18 cellular contexts compared by ENCODE assay signal in genomic region chr4:184103755-184104367, GRCh38.
DNase-seq lines count a peak whose midpoint lies in the region; ATAC-seq, FAIRE-seq and TF ChIP-seq lines count a peak whose summit lies in the region.
"Had no signal": no experiment of that assay in that cellular context is flagged by ENCODE, and none has a peak within 500 bp of the region (broad histone marks: within the 10 kb centered on the region; RNA-seq: fewer than 3 reads in every experiment).

No MANE protein-coding gene starts in this region.

- no peaks in the 10 kb centered on the region for H3K4me1 ChIP-seq in BE2C
- H3K4me1 ChIP-seq in pancreas, result peaks cover 20 to 28% (median 28%) of the 10 kb centered on the region in 3 donors
- H3K4me1 ChIP-seq: psoas muscle had no signal

- H3K4me3 ChIP-seq in BE2C (ENCODE audit: low read depth, low read length), result no peak overlapping the region
- no peak overlapping the region for H3K4me3 ChIP-seq in pancreas
- H3K4me3 ChIP-seq: psoas muscle had no signal

- intact Hi-C loops in pancreas (cut with DNase I), result loop anchor here in 1 of 3 donors (5.0 kb wide), 1 partner anchor 262 kb away; no protein-coding TSS in a partner anchor

- H3K27me3 ChIP-seq in BE2C (no peaks in the 10 kb centered on the region), pancreas (no peaks in the 10 kb centered on the region)

- TF ChIP-seq CTCF in BE2C (IDR thresholded peaks at IDR 0.05; ENCODE audit: low read depth, low read length), result no peak
- TF ChIP-seq CTCF in pancreas (IDR thresholded peaks at IDR 0.05), result no peak

- DNase-seq in BE2C (peak; percentile 32), cerebellum (ENCODE audit: low spot score) (peak; percentile 37), left lobe of liver (ENCODE audit: low spot score) (no peak), pancreas (no peak), dedifferentiated amniotic fluid mesenchymal stem cell (ENCODE audit: extremely low spot score) (no peak), midbrain (lab: John Stamatoyannopoulos, UW) (no peak)
- no peak for DNase-seq in activated naive CD4-positive, alpha-beta T cell (lab: John Stamatoyannopoulos, UW)
- DNase-seq: activated CD4-positive, alpha-beta T cell treated with anti-CD3 and anti-CD28 coated beads, Interleukin-2, amount 50 U/mL, for 1 hour; activated naive CD4-positive, alpha-beta T cell treated with Interleukin-2 at 50 U/mL for 16 hours; naive thymus-derived CD4-positive, alpha-beta T cell; NCI-H2171; NCI-H82; psoas muscle had no signal

- FAIRE-seq in pancreas (lab: Jason Lieb, UNC), result no peak
- FAIRE-seq: A204.1, endometrium, GM12891 had no signal

- ATAC-seq in left lobe of liver (peak; percentile 2), pancreas (no peak), GM19395 (IDR thresholded peaks at IDR 0.05; ENCODE audit: unreplicated experiment) (no peak)
- ATAC-seq: naive thymus-derived CD4-positive, alpha-beta T cell had no signal

- H3K36me3 ChIP-seq in BE2C, result no peaks in the 10 kb centered on the region
- no peaks in the 10 kb centered on the region for H3K36me3 ChIP-seq in pancreas

- peak overlapping the region; percentile 4 to 76 (median 50) for H3K27ac ChIP-seq in pancreas
- H3K27ac ChIP-seq: C4-2B, psoas muscle had no signal

- 78 to 84% methylated on average over 13 of the region's 13 CpGs for WGBS in pancreas, 2 donors

- H3K9me3 ChIP-seq in BE2C (no peaks in the 10 kb centered on the region), pancreas (no peaks in the 10 kb centered on the region)
- H3K9me3 ChIP-seq: psoas muscle had no signal

Comparison
In these comparisons a context has a peak if more than half of its experiments do, and no peak if none do; other contexts are left out.
1. DNase-seq: peak in BE2C (single experiment) and cerebellum (single experiment); none in left lobe of liver (single experiment), pancreas (0 of 6), activated naive CD4-positive, alpha-beta T cell (0 of 4), dedifferentiated amniotic fluid mesenchymal stem cell (single experiment) and midbrain (single experiment).